Comparison of ENCODE assay signal across 13 cellular contexts in the genomic region with DNA sequence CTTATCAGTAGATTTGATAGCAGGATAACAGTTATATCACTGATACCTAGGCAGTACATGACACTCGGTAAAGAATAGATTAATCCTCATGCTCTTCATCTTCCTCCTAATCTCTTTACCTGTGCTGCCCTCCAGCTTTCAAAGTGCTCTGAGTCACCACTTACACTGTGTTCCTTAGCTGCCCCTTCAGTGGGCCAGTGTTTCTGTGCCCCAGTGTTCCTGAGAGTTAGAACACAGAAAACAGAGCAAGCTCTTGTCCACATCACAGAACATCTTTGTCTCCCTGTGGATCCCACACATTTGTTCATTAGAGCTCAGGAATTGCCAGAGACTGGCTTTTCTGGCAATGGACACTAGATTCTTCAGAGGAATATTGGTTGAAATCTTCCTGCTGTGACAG. TPM values are rescaled to one million over a fixed set of nuclear protein-coding genes. Genes with fewer than 3 reads are reported as not detected.
"Had no signal": no experiment of that assay in that cellular context is flagged by ENCODE, and none has a peak within 500 bp of the region (broad histone marks: within the 10 kb centered on the region; RNA-seq: fewer than 3 reads in every experiment).

No MANE protein-coding gene starts in this region.

RNA-seq across cellular contexts. Expression of a gene that starts 51.1 kb away (rescaled TPM):
- total RNA-seq: activated CD8-positive, alpha-beta T cell treated with anti-CD3 and anti-CD28 coated beads for 36 hours; activated naive CD8-positive, alpha-beta T cell treated with anti-CD3 and anti-CD28 coated beads for 36 hours; activated T-cell treated with anti-CD3 and anti-CD28 coated beads, Interleukin-2, amount 50 U/mL, for 4 hours; activated T-helper 17 cell treated with anti-CD3 and anti-CD28 coated beads, Interleukin-2, amount 50 U/mL, for 72 hours; adrenal gland; ascending aorta; cardiac muscle cell; cerebellum; dermis blood vessel endothelial cell; endothelial cell of umbilical vein; esophagus squamous epithelium; fibroblast of villous mesenchyme; gastroesophageal sphincter had no signal
